In the genomic region with DNA sequence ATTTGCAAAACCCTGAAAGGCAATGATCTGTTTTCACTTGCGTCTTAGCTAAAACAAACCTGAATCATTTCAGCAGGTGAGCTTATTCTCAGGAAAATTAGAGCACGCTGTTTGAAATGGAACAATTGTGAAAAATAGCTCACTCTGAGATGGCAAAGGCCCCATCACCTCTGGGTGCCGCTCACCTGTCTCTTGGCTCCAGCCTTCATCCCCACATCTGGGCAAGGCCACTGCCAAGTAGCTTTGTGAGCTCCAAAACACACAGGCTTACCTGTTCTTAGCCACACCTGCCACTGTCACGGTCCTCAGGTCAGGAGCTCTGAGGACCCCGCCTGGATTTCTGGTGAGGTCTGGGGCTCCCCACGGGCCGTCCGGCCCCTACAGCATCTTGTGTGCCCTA, we compare ENCODE assay signal across 26 cellular contexts.
"Had no signal": no experiment of that assay in that cellular context is flagged by ENCODE, and none has a peak within 500 bp of the region (broad histone marks: within the 10 kb centered on the region; RNA-seq: fewer than 3 reads in every experiment).

No MANE protein-coding gene starts in this region.

- H3K4me1 ChIP-seq: SJCRH30 had no signal

- H3K27ac ChIP-seq: brain microvascular endothelial cell, KMS-11, SJCRH30, SK-N-MC had no signal

- H3K36me3 ChIP-seq: brain microvascular endothelial cell, SJCRH30 had no signal

- H3K9me3 ChIP-seq: SJCRH30 had no signal

- ATAC-seq: activated CD4-positive, alpha-beta T cell treated with anti-CD3 and anti-CD28 coated beads for 36 hours; activated CD4-positive, CD25-positive, alpha-beta regulatory T cell treated with anti-CD3 and anti-CD28 coated beads, Interleukin-2, amount 50 U/mL, for 24 hours; activated naive CD8-positive, alpha-beta T cell treated with anti-CD3 and anti-CD28 coated beads, Interleukin-2, amount 50 U/mL, for 24 hours; Panc1; WTC11 had no signal

- DNase-seq: activated CD4-positive, alpha-beta memory T cell treated with anti-CD3 and anti-CD28 coated beads for 36 hours; activated CD4-positive, alpha-beta T cell treated with anti-CD3 and anti-CD28 coated beads for 36 hours; activated CD4-positive, alpha-beta T cell treated with anti-CD3 and anti-CD28 coated beads, Interleukin-2, amount 50 U/mL, for 1 hour; activated CD8-positive, alpha-beta memory T cell treated with anti-CD3 and anti-CD28 coated beads, Interleukin-2, amount 50 U/mL, for 48 hours; activated effector memory CD4-positive, alpha-beta T cell treated with Interleukin-2 at 50 U/mL for 16 hours; activated naive CD4-positive, alpha-beta T cell treated with anti-CD3 and anti-CD28 coated beads, Interleukin-2, amount 10 ng/mL, durations not matched to agents 7 days and 5 days; activated naive CD8-positive, alpha-beta T cell treated with anti-CD3 and anti-CD28 coated beads, Interleukin-2, amount 50 U/mL, for 24 hours; activated T-cell treated with anti-CD3 and anti-CD28 coated beads, Interleukin-2, amount 50 U/mL, for 48 hours; anterior cingulate cortex; brain microvascular endothelial cell; central memory CD4-positive, alpha-beta T cell; MV-4-11; NCI-H1092; NCI-H1436 treated with DMSO at 0.1 percent for 48 hours; NCI-H187 treated with DMSO at 0.1 percent for 48 hours; NCI-H2171 treated with DMSO at 0.1 percent for 48 hours; NCI-H2227 treated with DMSO at 0.1 percent for 48 hours; NCI-H446; NCI-H526 treated with DMSO at 0.1 percent for 48 hours; SHP77; SJCRH30 had no signal

- H3K27me3 ChIP-seq: brain microvascular endothelial cell had no signal

- H3K4me3 ChIP-seq: SJCRH30, SK-N-MC had no signal
